ENCODE assay signal across 21 cellular contexts in genomic region chr1:108933944-108934343, GRCh38.
"Had no signal": no experiment of that assay in that cellular context is flagged by ENCODE, and none has a peak within 500 bp of the region (broad histone marks: within the 10 kb centered on the region; RNA-seq: fewer than 3 reads in every experiment).

No MANE protein-coding gene starts in this region.

- H3K9me3 Mint-ChIP-seq: IgD-negative memory B cell had no signal

- H3K27ac ChIP-seq: HL-60, SJSA1, SK-N-MC had no signal

- H3K27me3 Mint-ChIP-seq: IgD-negative memory B cell had no signal

- H3K27me3 ChIP-seq: SJSA1 had no signal

- H3K4me1 ChIP-seq: SJSA1 had no signal

- H3K4me3 ChIP-seq: SJSA1, SK-N-MC had no signal

- H3K4me3 Mint-ChIP-seq: IgD-negative memory B cell had no signal

- H3K27ac Mint-ChIP-seq: IgD-negative memory B cell had no signal

- H3K9me3 ChIP-seq: SJSA1 had no signal

- DNase-seq: KBM-7, MV-4-11, NCI-H1048, NCI-H1105, NCI-H1417, NCI-H1436 treated with DMSO at 0.1 percent for 48 hours, NCI-H1694, NCI-H187 treated with DMSO at 0.1 percent for 48 hours, NCI-H2029 treated with DMSO at 0.1 percent for 48 hours, NCI-H2171 treated with DMSO at 0.1 percent for 48 hours, NCI-H345, NCI-H446 treated with DMSO at 0.1 percent for 48 hours, NCI-H510A treated with DMSO at 0.1 percent for 48 hours, NCI-H526, Right ventricle myocardium superior, RPMI8226, SIG-M5 had no signal
